ENCODE assay signal across 13 cellular contexts in genomic region chrX:11437642-11438379, GRCh38.
DNase-seq lines count a peak whose midpoint lies in the region; ATAC-seq, FAIRE-seq and TF ChIP-seq lines count a peak whose summit lies in the region.
"Had no signal": no experiment of that assay in that cellular context is flagged by ENCODE, and none has a peak within 500 bp of the region (broad histone marks: within the 10 kb centered on the region; RNA-seq: fewer than 3 reads in every experiment).

No MANE protein-coding gene starts in this region.

- POLR2A ChIA-PET in GM12878 (lab: Charles Lee) = interaction anchor here (0.6 kb wide), 1 partner anchor 12 kb away, joined by 3 read pairs; no protein-coding TSS in a partner anchor

- intact Hi-C loops in GM12878 (cut with micrococcal nuclease; ENCODE audit: unreplicated experiment) (no loop called here), tibial artery (cut with DNase I; ENCODE audit: low total_unique reads) (no loop called here)

- no peaks in the 10 kb centered on the region for H3K9me3 ChIP-seq in GM12878 (replicated peaks; ENCODE audit: control insufficient read depth, insufficient read depth, low read length)
- no peaks in the 10 kb centered on the region for H3K9me3 ChIP-seq in hepatocyte (ENCODE audit: low read depth)
- no peaks in the 10 kb centered on the region for H3K9me3 ChIP-seq in tibial artery

- no peaks in the 10 kb centered on the region for H3K79me2 ChIP-seq in GM12878 (ENCODE audit: control insufficient read depth, insufficient read depth, low read length)
- no peaks in the 10 kb centered on the region for H3K79me2 ChIP-seq in hepatocyte

- no peaks in the 10 kb centered on the region for H3K9me2 ChIP-seq in hepatocyte (replicated peaks; ENCODE audit: insufficient read depth)

- no peak for FAIRE-seq in GM12878 (lab: Jason Lieb, UNC)

- WGBS in GM12878 (ENCODE audit: insufficient coverage, insufficient replicate concordance, low lambda C conversion rate, missing lambda C conversion rate) = 34% methylated on average over 15 of the region's 15 CpGs
- WGBS in hepatocyte (ENCODE audit: low lambda C conversion rate, missing lambda C conversion rate) = 80% methylated on average over 15 of the region's 15 CpGs

- no peak overlapping the region for H3K4me3 Mint-ChIP-seq in glutamatergic neuron (ENCODE audit: unreplicated experiment)
- no peak overlapping the region for H3K4me3 Mint-ChIP-seq in activated T-cell treated with anti-CD3 and anti-CD28 coated beads, Interleukin-2, amount 50 U/mL, for 72 hours
- H3K4me3 Mint-ChIP-seq: endodermal cell; naive B cell; T-helper 1 cell treated with Interleukin-12 subunit alpha and Interleukin-12 subunit beta and Interleukin-4 antibody, amounts not matched to agents 30 μg/mL and 1 μg/mL, for 36 hours had no signal

- no peaks in the 10 kb centered on the region; a peak in 1 of 4 replicates for H3K27me3 ChIP-seq in GM12878 (replicated peaks in 1 of 2; ENCODE audit: control insufficient read depth in 2 of 2, insufficient read depth in 2 of 2, low read length in 1 of 2)
- no peaks in the 10 kb centered on the region for H3K27me3 ChIP-seq in hepatocyte
- H3K27me3 ChIP-seq in tibial artery = no peaks in the 10 kb centered on the region

- H3K27me3 Mint-ChIP-seq in glutamatergic neuron (ENCODE audit: unreplicated experiment) = peaks cover 6% of the 10 kb centered on the region
- H3K27me3 Mint-ChIP-seq in activated T-cell treated with anti-CD3 and anti-CD28 coated beads, Interleukin-2, amount 50 U/mL, for 72 hours (ENCODE audit: low read depth) = peaks cover 28% of the 10 kb centered on the region

- H3K27ac ChIP-seq in GM12878 (ENCODE audit: control insufficient read depth, insufficient read depth) = no peak overlapping the region
- H3K27ac ChIP-seq in hepatocyte = peak overlapping the region; percentile 62
- peak overlapping the region; percentile 63 to 65 for H3K27ac ChIP-seq in tibial artery

- RAD21 ChIA-PET in GM12878 (lab: Charles Lee; ENCODE audit: unreplicated experiment) = interaction anchor here (1.1 to 1.4 kb wide), 2 partner anchors 14 to 56 kb away, joined by 3 to 4 read pairs; no protein-coding TSS in a partner anchor

- no peak overlapping the region for H3K27ac Mint-ChIP-seq in glutamatergic neuron (ENCODE audit: unreplicated experiment)
- no peak overlapping the region for H3K27ac Mint-ChIP-seq in activated T-cell treated with anti-CD3 and anti-CD28 coated beads, Interleukin-2, amount 50 U/mL, for 72 hours
- H3K27ac Mint-ChIP-seq: endodermal cell; naive B cell; T-helper 1 cell treated with Interleukin-12 subunit alpha and Interleukin-12 subunit beta and Interleukin-4 antibody, amounts not matched to agents 30 μg/mL and 1 μg/mL, for 36 hours had no signal

- H3K4me1 Mint-ChIP-seq in glutamatergic neuron (ENCODE audit: low read depth, unreplicated experiment) = peaks cover 11% of the 10 kb centered on the region
- H3K4me1 Mint-ChIP-seq in activated T-cell treated with anti-CD3 and anti-CD28 coated beads, Interleukin-2, amount 50 U/mL, for 72 hours (ENCODE audit: low read depth) = no peaks in the 10 kb centered on the region
- H3K4me1 Mint-ChIP-seq: endodermal cell, naive B cell had no signal

- TF ChIP-seq CTCF in GM12878 (IDR thresholded peaks at IDR 0.05 in 2 of 3, conservative IDR thresholded peaks at IDR 0.05 in 1 of 3; ENCODE audit: control insufficient read depth in 2 of 3, extremely low read depth in 1 of 3, insufficient read depth in 1 of 3, low read depth in 3 of 3, low read length in 3 of 3) = no peak
- TF ChIP-seq CTCF in hepatocyte (IDR thresholded peaks at IDR 0.05; ENCODE audit: poor library complexity) = no peak
- no peak for TF ChIP-seq CTCF in tibial artery (IDR thresholded peaks at IDR 0.05)
- no peak for TF ChIP-seq CTCF in glutamatergic neuron (IDR thresholded peaks at IDR 0.05; ENCODE audit: partially characterized antibody, unreplicated experiment)

- no peak for TF ChIP-seq RAD21 in GM12878 (IDR thresholded peaks at IDR 0.05; ENCODE audit: insufficient read depth, low read depth, low read length)

- in situ Hi-C loops in GM12878 (cut with MboI) = no loop called here

- H2AFZ ChIP-seq in GM12878 (ENCODE audit: control insufficient read depth, low read depth, low read length) (no peak overlapping the region), hepatocyte (no peak overlapping the region)

- SMC1A ChIA-PET in GM12878 (lab: Charles Lee; ENCODE audit: uncharacterized antibody, unreplicated experiment) = interaction anchor here (0.7 to 1.2 kb wide), 2 partner anchors 14 to 67 kb away, joined by 3 to 4 read pairs; no protein-coding TSS in a partner anchor

- no TSS peak for BruUV-seq in GM12878 (replicated peaks; lab: Mats Ljungman, UMichigan)

- CTCF ChIA-PET in GM12878 (lab: Yijun Ruan, JAX) = interaction anchor here (0.7 to 1.0 kb wide), 2 partner anchors 13 to 14 kb away, joined by 3 read pairs; no protein-coding TSS in a partner anchor

- H3K9ac ChIP-seq in GM12878 (ENCODE audit: control insufficient read depth, insufficient read depth, low read length) = no peak overlapping the region

- H4K20me1 ChIP-seq in GM12878 (ENCODE audit: control insufficient read depth, insufficient read depth) (no peaks in the 10 kb centered on the region), hepatocyte (ENCODE audit: insufficient read depth, poor library complexity, severe bottlenecking) (no peaks in the 10 kb centered on the region)

- no peak for TF ChIP-seq POLR2A in GM12878 (IDR thresholded peaks at IDR 0.05; ENCODE audit: low read depth, low read length)

- no peaks in the 10 kb centered on the region for H3K36me3 ChIP-seq in GM12878 (ENCODE audit: control insufficient read depth in 2 of 2, insufficient read depth in 2 of 2, low read length in 1 of 2)
- no peaks in the 10 kb centered on the region for H3K36me3 ChIP-seq in hepatocyte (replicated peaks; ENCODE audit: insufficient read depth, low read depth)
- no peaks in the 10 kb centered on the region for H3K36me3 ChIP-seq in tibial artery

- H3K9me3 Mint-ChIP-seq in glutamatergic neuron (ENCODE audit: unreplicated experiment) = no peaks in the 10 kb centered on the region
- H3K9me3 Mint-ChIP-seq in activated T-cell treated with anti-CD3 and anti-CD28 coated beads, Interleukin-2, amount 50 U/mL, for 72 hours = no peaks in the 10 kb centered on the region
- H3K9me3 Mint-ChIP-seq: T-helper 1 cell treated with Interleukin-12 subunit alpha and Interleukin-12 subunit beta and Interleukin-4 antibody, amounts not matched to agents 30 μg/mL and 1 μg/mL, for 36 hours had no signal

- no peak for TF ChIP-seq EP300 in GM12878 (IDR thresholded peaks at IDR 0.05; ENCODE audit: borderline replicate concordance in 1 of 2, control insufficient read depth in 1 of 2, low read depth in 2 of 2, low read length in 2 of 2)

- H3K36me3 Mint-ChIP-seq in glutamatergic neuron (ENCODE audit: unreplicated experiment) = no peaks in the 10 kb centered on the region
- no peaks in the 10 kb centered on the region for H3K36me3 Mint-ChIP-seq in activated T-cell treated with anti-CD3 and anti-CD28 coated beads, Interleukin-2, amount 50 U/mL, for 72 hours (ENCODE audit: insufficient read depth in 2 of 2)
- H3K36me3 Mint-ChIP-seq: naive B cell had no signal

- H3K4me2 ChIP-seq in GM12878 (ENCODE audit: control insufficient read depth, insufficient read depth) (no peak overlapping the region), hepatocyte (no peak overlapping the region)

- peak; percentile 42 for DNase-seq in HT1080 (ENCODE audit: low read depth)
- no peak for DNase-seq in GM12878 (ENCODE audit: low read depth, low spot score)
- peak; percentile 54 for DNase-seq in hepatocyte (ENCODE audit: low spot score)
- DNase-seq in tibial artery = peak; percentile 55 to 74
- no peak for DNase-seq in stimulated activated CD4-positive, alpha-beta T cell treated with anti-CD3 and anti-CD28 coated beads, Interleukin-2, amount 100 ng/mL, for 24 hours
- DNase-seq in glutamatergic neuron = no peak
- DNase-seq in activated T-cell treated with anti-CD3 and anti-CD28 coated beads, Interleukin-2, amount 50 U/mL, for 72 hours = no peak
- DNase-seq: activated T-cell treated with anti-CD3 and anti-CD28 coated beads, Interleukin-2, amount 50 U/mL, for 48 hours; endodermal cell; naive B cell; NCI-H1694 had no signal

- H3K4me1 ChIP-seq in GM12878 (ENCODE audit: control insufficient read depth, insufficient read depth, low read length) (no peaks in the 10 kb centered on the region), hepatocyte (ENCODE audit: insufficient read depth) (no peaks in the 10 kb centered on the region), tibial artery (peaks cover 0 to 31% (median 0%) of the 10 kb centered on the region in 4 donors)

- ATAC-seq in GM12878 = peak; percentile 52
- ATAC-seq in activated T-cell treated with anti-CD3 and anti-CD28 coated beads, Interleukin-2, amount 50 U/mL, for 72 hours (replicated peaks in 1 of 2) = no peak
- no peak for ATAC-seq in HG02970 (IDR thresholded peaks at IDR 0.05; ENCODE audit: low FRiP score, unreplicated experiment)

- H3K4me3 ChIP-seq in GM12878 (no peak overlapping the region), hepatocyte (no peak overlapping the region), tibial artery (no peak overlapping the region)

TF ChIP-seq in GM12878, 131 proteins besides CTCF, POLR2A, EP300 and RAD21 (continues in another document):
- TF ChIP-seq TAF1 (IDR thresholded peaks at IDR 0.05; ENCODE audit: borderline replicate concordance, low read depth, low read length) = no peak
- TF ChIP-seq BRCA1 (IDR thresholded peaks at IDR 0.05; ENCODE audit: low read depth, low read length) = no peak
- no peak for TF ChIP-seq ZBED1 (IDR thresholded peaks at IDR 0.05; ENCODE audit: borderline replicate concordance)
- TF ChIP-seq HCFC1 (IDR thresholded peaks at IDR 0.05; ENCODE audit: low read length) = no peak

Comparison
In these comparisons a context has a peak if more than half of its experiments do, and no peak if none do; other contexts are left out.
1. DNase-seq: peak in HT1080 (single experiment), hepatocyte (single experiment) and tibial artery (2 of 2); none in GM12878 (single experiment), stimulated activated CD4-positive, alpha-beta T cell treated with anti-CD3 and anti-CD28 coated beads, Interleukin-2, amount 100 ng/mL, for 24 hours (0 of 2), glutamatergic neuron (single experiment) and activated T-cell treated with anti-CD3 and anti-CD28 coated beads, Interleukin-2, amount 50 U/mL, for 72 hours (0 of 2).